ENCODE assay signal across 18 cellular contexts in genomic region chr1:115530407-115530806, GRCh38.
DNase-seq lines count a peak whose midpoint lies in the region; ATAC-seq and TF ChIP-seq lines count a peak whose summit lies in the region.
"Had no signal": no experiment of that assay in that cellular context is flagged by ENCODE, and none has a peak within 500 bp of the region (broad histone marks: within the 10 kb centered on the region; RNA-seq: fewer than 3 reads in every experiment).

No MANE protein-coding gene starts in this region.

- peak; percentile 74 for ATAC-seq in Right ventricle myocardium superior (ENCODE audit: poor library complexity)
- peak; percentile 38 for ATAC-seq in upper lobe of right lung
- no peak for ATAC-seq in GM23338
- ATAC-seq: body of pancreas; pancreas; stimulated activated naive CD8-positive, alpha-beta T cell treated with anti-CD3 and anti-CD28 coated beads, Interleukin-15, amount 100 ng/mL, for 72 hours had no signal

- peaks cover 0 to 12% of the 10 kb centered on the region in 2 donors for H3K4me1 ChIP-seq in right atrium auricular region
- H3K4me1 ChIP-seq in SJSA1 (replicated peaks) = peaks cover 70% of the 10 kb centered on the region
- H3K4me1 ChIP-seq in upper lobe of right lung = no peaks in the 10 kb centered on the region
- peaks cover 32% of the 10 kb centered on the region for H3K4me1 ChIP-seq in GM23338 (ENCODE audit: insufficient read depth)
- H3K4me1 ChIP-seq: body of pancreas, pancreas had no signal

- H3K36me3 Mint-ChIP-seq in GM23338 (ENCODE audit: low read depth) = no peaks in the 10 kb centered on the region

- peaks cover 47% of the 10 kb centered on the region for H3K4me1 Mint-ChIP-seq in GM23338
- H3K4me1 Mint-ChIP-seq: stimulated activated naive CD8-positive, alpha-beta T cell treated with anti-CD3 and anti-CD28 coated beads, Interleukin-15, amount 100 ng/mL, for 72 hours had no signal

- H3K4me3 ChIP-seq in right atrium auricular region = no peak overlapping the region
- no peak overlapping the region for H3K4me3 ChIP-seq in SJSA1
- no peak overlapping the region for H3K4me3 ChIP-seq in fibroblast of the aortic adventitia (ENCODE audit: low read depth, low read length)
- no peak overlapping the region for H3K4me3 ChIP-seq in upper lobe of right lung
- no peak overlapping the region for H3K4me3 ChIP-seq in GM23338
- H3K4me3 ChIP-seq: body of pancreas, pancreas had no signal

- no peaks in the 10 kb centered on the region for H3K9me2 ChIP-seq in GM23338 (ENCODE audit: insufficient read depth)

- H3K27me3 Mint-ChIP-seq in GM23338 (ENCODE audit: insufficient read depth, low read depth, poor library complexity) = no peaks in the 10 kb centered on the region

- H3F3A ChIP-seq in GM23338 (replicated peaks; ENCODE audit: low read depth) = no peaks in the 10 kb centered on the region

- no peak overlapping the region for H3K4me3 Mint-ChIP-seq in GM23338
- H3K4me3 Mint-ChIP-seq: stimulated activated naive CD8-positive, alpha-beta T cell treated with anti-CD3 and anti-CD28 coated beads, Interleukin-15, amount 100 ng/mL, for 72 hours had no signal

- H3K27ac Mint-ChIP-seq in GM23338 = no peak overlapping the region
- H3K27ac Mint-ChIP-seq: stimulated activated naive CD8-positive, alpha-beta T cell treated with anti-CD3 and anti-CD28 coated beads, Interleukin-15, amount 100 ng/mL, for 72 hours had no signal

- no peaks in the 10 kb centered on the region for H3K9me3 Mint-ChIP-seq in GM23338
- H3K9me3 Mint-ChIP-seq: stimulated activated naive CD8-positive, alpha-beta T cell treated with anti-CD3 and anti-CD28 coated beads, Interleukin-15, amount 100 ng/mL, for 72 hours had no signal

- no peaks in the 10 kb centered on the region for H4K20me1 ChIP-seq in GM23338 (replicated peaks; ENCODE audit: insufficient read depth)

- H3K79me2 ChIP-seq in GM23338 (replicated peaks; ENCODE audit: insufficient read depth) = no peaks in the 10 kb centered on the region

- peak overlapping the region in 1 of 2 donors; percentile 48 for H3K27ac ChIP-seq in right atrium auricular region
- H3K27ac ChIP-seq in SJSA1 = peak overlapping the region; percentile 84
- no peak overlapping the region for H3K27ac ChIP-seq in upper lobe of right lung
- H3K27ac ChIP-seq in GM23338 (ENCODE audit: low read depth) = no peak overlapping the region
- H3K27ac ChIP-seq: body of pancreas, KMS-11, pancreas had no signal

- H3K27me3 ChIP-seq in right atrium auricular region (no peaks in the 10 kb centered on the region), SJSA1 (replicated peaks) (no peaks in the 10 kb centered on the region), upper lobe of right lung (no peaks in the 10 kb centered on the region), GM23338 (ENCODE audit: insufficient read depth) (no peaks in the 10 kb centered on the region)
- H3K27me3 ChIP-seq: body of pancreas, pancreas had no signal

- H3K9me3 ChIP-seq in right atrium auricular region (peaks cover 0 to 12% of the 10 kb centered on the region in 2 donors), SJSA1 (replicated peaks) (no peaks in the 10 kb centered on the region), upper lobe of right lung (no peaks in the 10 kb centered on the region)
- H3K9me3 ChIP-seq: body of pancreas, pancreas had no signal

- TF ChIP-seq CTCF in right atrium auricular region (IDR thresholded peaks at IDR 0.05) = no peak
- no peak for TF ChIP-seq CTCF in fibroblast of the aortic adventitia (IDR thresholded peaks at IDR 0.05; ENCODE audit: insufficient read depth, low read length)
- TF ChIP-seq CTCF in upper lobe of right lung (IDR thresholded peaks at IDR 0.05) = no peak
- no peak for TF ChIP-seq CTCF in GM23338 (conservative IDR thresholded peaks at IDR 0.05; ENCODE audit: low read depth in 2 of 2)

- H3K36me3 ChIP-seq in right atrium auricular region = no peaks in the 10 kb centered on the region
- no peaks in the 10 kb centered on the region for H3K36me3 ChIP-seq in SJSA1
- no peaks in the 10 kb centered on the region for H3K36me3 ChIP-seq in upper lobe of right lung
- H3K36me3 ChIP-seq in GM23338 (ENCODE audit: insufficient read depth) = no peaks in the 10 kb centered on the region
- H3K36me3 ChIP-seq: pancreas had no signal

- no peak overlapping the region for H3K4me2 ChIP-seq in GM23338
- H3K4me2 ChIP-seq: KMS-11 had no signal

- DNase-seq in Right ventricle myocardium superior (no peak), right atrium auricular region (ENCODE audit: low spot score) (no peak), SJSA1 (ENCODE audit: low read depth in 1 of 2, low spot score in 2 of 2) (peak in 1 of 2 experiments; percentile 31), fibroblast of the aortic adventitia (ENCODE audit: low read depth) (peak; percentile 78), upper lobe of right lung (no peak), cerebellar nuclear complex (lab: John Stamatoyannopoulos, UW) (no peak), HUDEP-2 (lab: John Stamatoyannopoulos, UW; ENCODE audit: unreplicated experiment in 76 of 76) (no peak), GM23338 (ENCODE audit: low spot score) (no peak)
- DNase-seq: activated effector memory CD4-positive, alpha-beta T cell treated with anti-CD3 and anti-CD28 coated beads, Interleukin-2, amount 50 U/mL, for 16 hours; body of pancreas; GOT3; head of caudate nucleus; kidney; NCI-H146; NCI-H526 treated with DMSO at 0.1 percent for 48 hours; pancreas; stimulated activated naive CD8-positive, alpha-beta T cell treated with anti-CD3 and anti-CD28 coated beads, Interleukin-15, amount 100 ng/mL, for 72 hours had no signal

- intact Hi-C loops in Right ventricle myocardium superior (cut with DNase I) = no loop called here
- intact Hi-C loops in upper lobe of right lung (cut with DNase I) = no loop called here

- no peak overlapping the region for H2AFZ ChIP-seq in GM23338

TF ChIP-seq in GM23338, 12 proteins besides CTCF, POLR2A, EP300 and RAD21 (continues in another document):
- TF ChIP-seq REST (IDR thresholded peaks at IDR 0.05; ENCODE audit: unreplicated experiment) (no peak), JUNB (IDR thresholded peaks at IDR 0.05; ENCODE audit: unreplicated experiment) (no peak)
